ENCODE assay signal across 8 cellular contexts in genomic region chr4:80069837-80070788, GRCh38. TPM values are rescaled to one million over a fixed set of nuclear protein-coding genes. Genes with fewer than 3 reads are reported as not detected.
A peak's percentile ranks its signal among the peaks of the same experiment; 100 is the strongest.
DNase-seq lines count a peak whose midpoint lies in the region; ATAC-seq, FAIRE-seq and TF ChIP-seq lines count a peak whose summit lies in the region.

No MANE protein-coding gene starts in this region.

- no peak for TF ChIP-seq CTCF in AG04450 (IDR thresholded peaks at IDR 0.05; ENCODE audit: low read depth, low read length)
- TF ChIP-seq CTCF in RWPE2 (IDR thresholded peaks at IDR 0.05; ENCODE audit: poor library complexity, severe bottlenecking), result no peak
- TF ChIP-seq CTCF in keratinocyte (optimal IDR thresholded peaks at IDR 0.05 in 1 of 3, IDR thresholded peaks at IDR 0.05 in 1 of 3, conservative IDR thresholded peaks at IDR 0.05 in 1 of 3; ENCODE audit: extremely low read depth in 1 of 3, insufficient read depth in 2 of 3, low read length in 3 of 3), result no peak

- peaks cover 3% of the 10 kb centered on the region for H4K20me1 ChIP-seq in keratinocyte (ENCODE audit: control insufficient read depth, extremely low read depth, insufficient read depth, low read length)

- H3K36me3 ChIP-seq in RWPE2 (ENCODE audit: low read depth) (peaks cover 50% of the 10 kb centered on the region), keratinocyte (ENCODE audit: control insufficient read depth in 2 of 2, extremely low read depth in 1 of 2, insufficient read depth in 2 of 2, low read length in 2 of 2) (peaks cover 9 to 27% of the 10 kb centered on the region in 2 experiments)

- H3K9ac ChIP-seq in keratinocyte (ENCODE audit: control insufficient read depth, extremely low read depth, insufficient read depth, low read length), result peak overlapping the region; percentile 84

- TF ChIP-seq POLR2A in erythroblast (IDR thresholded peaks at IDR 0.05; ENCODE audit: low read length), result no peak

- no peaks in the 10 kb centered on the region for H3K9me1 ChIP-seq in keratinocyte (ENCODE audit: control insufficient read depth, extremely low read depth, insufficient read depth, low read length)

- peaks cover 4% of the 10 kb centered on the region; the same call in 1 of the 2 replicates for H3K9me3 ChIP-seq in AG04450 (ENCODE audit: control insufficient read depth, insufficient read depth, low read length)
- no peaks in the 10 kb centered on the region for H3K9me3 ChIP-seq in RWPE2 (ENCODE audit: severe bottlenecking)
- no peaks in the 10 kb centered on the region for H3K9me3 ChIP-seq in keratinocyte (ENCODE audit: control insufficient read depth, low read depth, low read length)

- H3K79me2 ChIP-seq in keratinocyte (ENCODE audit: control insufficient read depth, insufficient read depth, low read length), result peaks cover 71% of the 10 kb centered on the region

- peak; percentile 48 for FAIRE-seq in keratinocyte (lab: Jason Lieb, UNC)

- CTCF ChIA-PET in AG04450 (lab: Charles Lee), result interaction anchor here (0.8 to 0.9 kb wide), 2 partner anchors 55 to 146 kb away, joined by 3 read pairs; no protein-coding TSS in a partner anchor

- peak overlapping the region; percentile 98 for H3K4me2 ChIP-seq in keratinocyte (ENCODE audit: control insufficient read depth, extremely low read depth, insufficient read depth, low read depth, low read length)

- H3K4me3 ChIP-seq in AG04450 (ENCODE audit: low read depth, low read length), result peak overlapping the region; percentile 83
- H3K4me3 ChIP-seq in RWPE2 (ENCODE audit: severe bottlenecking), result peak overlapping the region; percentile 62
- H3K4me3 ChIP-seq in keratinocyte (ENCODE audit: control insufficient read depth in 2 of 3, extremely low read depth in 1 of 3, insufficient read depth in 2 of 3, low read depth in 1 of 3, low read length in 3 of 3), result peak overlapping the region; percentile 78 to 96 (median 95)

- POLR2A ChIA-PET in AG04450 (lab: Yijun Ruan, JAX), result no interaction called here

- no peak overlapping the region for H3K27ac ChIP-seq in AG04450 (ENCODE audit: low read depth, low read length)
- peak overlapping the region; percentile 76 for H3K27ac ChIP-seq in RWPE2 (ENCODE audit: poor library complexity, severe bottlenecking)
- H3K27ac ChIP-seq in keratinocyte (ENCODE audit: control insufficient read depth, insufficient read depth, low read length), result peak overlapping the region; percentile 83

- H3K4me1 ChIP-seq in RWPE2 (ENCODE audit: insufficient read depth, poor library complexity, severe bottlenecking) (peaks cover 33% of the 10 kb centered on the region), keratinocyte (ENCODE audit: control insufficient read depth, extremely low read depth, insufficient read depth, low read length) (peaks cover 41% of the 10 kb centered on the region)

- no peak overlapping the region for H2AFZ ChIP-seq in keratinocyte (ENCODE audit: control insufficient read depth, low read length)

- no peaks in the 10 kb centered on the region for H3K27me3 ChIP-seq in AG04450 (ENCODE audit: control insufficient read depth, insufficient read depth, low read length)
- no peaks in the 10 kb centered on the region for H3K27me3 ChIP-seq in RWPE2 (ENCODE audit: insufficient read depth, poor library complexity, severe bottlenecking)
- H3K27me3 ChIP-seq in keratinocyte (ENCODE audit: control insufficient read depth, extremely low read depth, insufficient read depth, low read length), result no peaks in the 10 kb centered on the region

- ATAC-seq in GM21367 (IDR thresholded peaks at IDR 0.05; ENCODE audit: unreplicated experiment) (peak; percentile 26), RWPE2 (ENCODE audit: low read depth) (peak; percentile 23; the same call in 2 of the 3 replicates)

- DNase-seq in AG04450 (ENCODE audit: low read depth, low spot score) (no peak), RWPE2 (ENCODE audit: low spot score) (no peak), keratinocyte (ENCODE audit: low read depth, low spot score) (no peak), NCI-H82 (lab: John Stamatoyannopoulos, UW) (no peak), NCI-H1930 (lab: John Stamatoyannopoulos, UW) (no peak), erythroblast (lab: John Stamatoyannopoulos, UW) (no peak), SKM-1 treated with dmso at 0.1 percent for 144 hours (lab: John Stamatoyannopoulos, UW; ENCODE audit: unreplicated experiment) (no peak)

- dilution Hi-C loops in keratinocyte (cut with MboI; ENCODE audit: extremely low pct_ligation_motif_present, low sequenced_read_pairs), result no loop called here

RNA-seq across cellular contexts. Expression of gene ANTXR2, which starts 2.9 kb away (rescaled TPM):
- polyA plus RNA-seq in AG04450 (2011; rRNA removed), result 87.7 and 105 TPM in 2 replicates
- 38.8 and 65.1 TPM in 2 replicates for polyA minus RNA-seq in AG04450 (2011; rRNA and poly(A)+ RNA removed)
- 41.3 to 109 TPM (median 89.1 TPM) in 3 replicates for polyA plus RNA-seq in keratinocyte
- polyA plus RNA-seq in keratinocyte (2011; ENCODE audit: low read depth), result 36.7 TPM
- 22.9 and 39.5 TPM in 2 replicates for polyA plus RNA-seq in keratinocyte (2011; cell fraction: cytosol; rRNA removed)
- 109 and 142 TPM in 2 replicates for polyA plus RNA-seq in keratinocyte (2011; cell fraction: nucleus; rRNA removed)
- polyA plus RNA-seq in keratinocyte (2012; ENCODE audit: low replicate concordance), result 23.2 and 154 TPM in 2 replicates
- 25.4 to 104 TPM (median 30.3 TPM) in 3 replicates for polyA minus RNA-seq in keratinocyte
- 18.2 TPM for polyA minus RNA-seq in keratinocyte (2011; cell fraction: cytosol; rRNA and poly(A)+ RNA removed)
- 93.2 and 218 TPM in 2 replicates for polyA minus RNA-seq in keratinocyte (2011; cell fraction: nucleus; rRNA and poly(A)+ RNA removed)
